In genomic region chr7:96397936-96398596, GRCh38 we compare ENCODE assay signal across 2 cellular contexts.
TF ChIP-seq lines count a peak whose summit lies in the region.

No MANE protein-coding gene starts in this region.

TF ChIP-seq in WTC11, 78 proteins besides CTCF, POLR2A, EP300 and RAD21 (continued from another document):
- no peak for TF ChIP-seq ZNF281 (CRISPR knock-in tag; IDR thresholded peaks at IDR 0.05)
- TF ChIP-seq GTF2I (CRISPR knock-in tag; conservative IDR thresholded peaks at IDR 0.05), result no peak

TF ChIP-seq in SK-N-SH, 30 proteins besides CTCF, POLR2A, EP300 and RAD21 (continued from another document):
- TF ChIP-seq ZBTB33 (IDR thresholded peaks at IDR 0.05; ENCODE audit: borderline replicate concordance, low read depth) (no peak), TEAD4 (IDR thresholded peaks at IDR 0.05; ENCODE audit: borderline replicate concordance, insufficient read depth) (no peak), ELF1 (IDR thresholded peaks at IDR 0.05) (no peak)
TF ChIP-seq in SK-N-SH: peak in this region for 0.
